In genomic region chr9:132575005-132575609, GRCh38 we compare ENCODE assay signal across 9 cellular contexts. TPM values are rescaled to one million over a fixed set of nuclear protein-coding genes. Genes with fewer than 3 reads are reported as not detected.
DNase-seq lines count a peak whose midpoint lies in the region; ATAC-seq, FAIRE-seq and TF ChIP-seq lines count a peak whose summit lies in the region.
"Had no signal": no experiment of that assay in that cellular context is flagged by ENCODE, and none has a peak within 500 bp of the region (broad histone marks: within the 10 kb centered on the region; RNA-seq: fewer than 3 reads in every experiment).

No MANE protein-coding gene starts in this region.

- H3K4me1 ChIP-seq in Karpas-422 (ENCODE audit: low read length) (peaks cover 18% of the 10 kb centered on the region), ascending aorta (no peaks in the 10 kb centered on the region), hepatocyte (ENCODE audit: insufficient read depth) (no peaks in the 10 kb centered on the region), small intestine (ENCODE audit: control insufficient read depth in 2 of 2, insufficient read depth in 1 of 2, low read depth in 1 of 2, low read length in 1 of 2) (no peaks in the 10 kb centered on the region)

- H3K27me3 ChIP-seq in Karpas-422 (ENCODE audit: low read length) (no peaks in the 10 kb centered on the region), ascending aorta (peaks cover 14% of the 10 kb centered on the region), hepatocyte (peaks cover 55% of the 10 kb centered on the region), small intestine (ENCODE audit: control insufficient read depth in 2 of 2, insufficient read depth in 2 of 2, low read length in 2 of 2) (peaks cover 4 to 21% of the 10 kb centered on the region in 2 donors)

- H4K20me1 ChIP-seq in Karpas-422 (ENCODE audit: insufficient read depth, low read depth, low read length) (peaks cover 16% of the 10 kb centered on the region; the same call in 1 of the 2 replicates), hepatocyte (ENCODE audit: insufficient read depth, poor library complexity, severe bottlenecking) (no peaks in the 10 kb centered on the region)

- ATAC-seq in HG02870 (IDR thresholded peaks at IDR 0.05; ENCODE audit: unreplicated experiment) = no peak

- peak; percentile 88 for DNase-seq in ELF-1 (ENCODE audit: low read depth, low spot score)
- DNase-seq in Karpas-422 = peak; percentile 89
- peak; percentile 61 for DNase-seq in RPMI7951 (ENCODE audit: low read depth)
- DNase-seq in ascending aorta (ENCODE audit: low spot score in 2 of 2) = no peak
- peak; percentile 88 for DNase-seq in hepatocyte (ENCODE audit: low spot score)
- peak; percentile 61 for DNase-seq in small intestine
- DNase-seq in middle frontal gyrus (ENCODE audit: extremely low spot score, low spot score) = no peak

- WGBS in hepatocyte (ENCODE audit: low lambda C conversion rate, missing lambda C conversion rate) = 17% methylated on average over 14 of the region's 16 CpGs
- WGBS in small intestine, 3 donors = 9 to 15% (median 11%) methylated on average over 16 of the region's 16 CpGs

- no peaks in the 10 kb centered on the region for H3K9me2 ChIP-seq in Karpas-422 (replicated peaks; ENCODE audit: insufficient read depth, low read length)
- no peaks in the 10 kb centered on the region for H3K9me2 ChIP-seq in hepatocyte (replicated peaks; ENCODE audit: insufficient read depth)

- H3K36me3 ChIP-seq in Karpas-422 (ENCODE audit: insufficient read depth, low read length) (no peaks in the 10 kb centered on the region), ascending aorta (no peaks in the 10 kb centered on the region), hepatocyte (replicated peaks; ENCODE audit: insufficient read depth, low read depth) (no peaks in the 10 kb centered on the region), small intestine (ENCODE audit: control insufficient read depth in 2 of 2, insufficient read depth in 2 of 2, low read length in 2 of 2) (no peaks in the 10 kb centered on the region)

- H2AFZ ChIP-seq in Karpas-422 (ENCODE audit: low read length) = no peak overlapping the region
- H2AFZ ChIP-seq in hepatocyte = no peak overlapping the region

- no peak overlapping the region for H3K27ac ChIP-seq in Karpas-422 (ENCODE audit: low read length)
- no peak overlapping the region for H3K27ac ChIP-seq in ascending aorta
- H3K27ac ChIP-seq in hepatocyte = no peak overlapping the region
- H3K27ac ChIP-seq in small intestine (ENCODE audit: low read depth in 1 of 2, low read length in 1 of 2) = no peak overlapping the region

- intact Hi-C loops in ascending aorta (cut with DNase I) = no loop called here

- no peaks in the 10 kb centered on the region for H3K9me3 ChIP-seq in Karpas-422 (ENCODE audit: low read length)
- no peaks in the 10 kb centered on the region for H3K9me3 ChIP-seq in ascending aorta
- no peaks in the 10 kb centered on the region for H3K9me3 ChIP-seq in hepatocyte (ENCODE audit: low read depth)
- H3K9me3 ChIP-seq in small intestine (ENCODE audit: control insufficient read depth, low read depth) = no peaks in the 10 kb centered on the region

- H3K4me3 ChIP-seq in Karpas-422 (ENCODE audit: low read length) (no peak overlapping the region), ascending aorta (no peak overlapping the region), hepatocyte (no peak overlapping the region), small intestine (ENCODE audit: low read depth in 1 of 2, low read length in 2 of 2) (no peak overlapping the region)

- TF ChIP-seq CTCF in ascending aorta (IDR thresholded peaks at IDR 0.05) (peak in 2 of 3 experiments; percentile 42 to 46), hepatocyte (IDR thresholded peaks at IDR 0.05; ENCODE audit: poor library complexity) (peak; percentile 81)

- H3K9ac ChIP-seq in Karpas-422 (ENCODE audit: low read length) = no peak overlapping the region

- no peak for FAIRE-seq in small intestine (lab: Jason Lieb, UNC)

- no peaks in the 10 kb centered on the region for H3K79me2 ChIP-seq in Karpas-422 (ENCODE audit: low read length)
- no peaks in the 10 kb centered on the region for H3K79me2 ChIP-seq in hepatocyte

- H3K4me2 ChIP-seq in Karpas-422 (ENCODE audit: low read depth, low read length, poor library complexity, severe bottlenecking) = no peak overlapping the region
- no peak overlapping the region for H3K4me2 ChIP-seq in hepatocyte

RNA-seq across cellular contexts. Expression of gene BARHL1, which starts 7.3 kb away (rescaled TPM):
- not detected in 2 replicates for total RNA-seq in Karpas-422 (2014; rRNA removed; shearing (Covaris generic); ENCODE audit: low replicate concordance)
- not detected in 2 replicates for total RNA-seq in RPMI7951 (2014; rRNA removed; shearing (Covaris generic))
- total RNA-seq in ascending aorta = not detected
- not detected in 2 replicates for total RNA-seq in hepatocyte
- polyA plus RNA-seq in hepatocyte = not detected in 2 replicates
- polyA plus RNA-seq in small intestine = not detected
- total RNA-seq: subcutaneous adipose tissue had no signal

Comparison
In these comparisons a context has a peak if more than half of its experiments do, and no peak if none do; other contexts are left out.
1. DNase-seq: peak in ELF-1 (single experiment), Karpas-422 (single experiment), RPMI7951 (single experiment), hepatocyte (single experiment) and small intestine (single experiment); none in ascending aorta (0 of 2) and middle frontal gyrus (single experiment).